ENCODE assay signal across 1 cellular context in the genomic region with DNA sequence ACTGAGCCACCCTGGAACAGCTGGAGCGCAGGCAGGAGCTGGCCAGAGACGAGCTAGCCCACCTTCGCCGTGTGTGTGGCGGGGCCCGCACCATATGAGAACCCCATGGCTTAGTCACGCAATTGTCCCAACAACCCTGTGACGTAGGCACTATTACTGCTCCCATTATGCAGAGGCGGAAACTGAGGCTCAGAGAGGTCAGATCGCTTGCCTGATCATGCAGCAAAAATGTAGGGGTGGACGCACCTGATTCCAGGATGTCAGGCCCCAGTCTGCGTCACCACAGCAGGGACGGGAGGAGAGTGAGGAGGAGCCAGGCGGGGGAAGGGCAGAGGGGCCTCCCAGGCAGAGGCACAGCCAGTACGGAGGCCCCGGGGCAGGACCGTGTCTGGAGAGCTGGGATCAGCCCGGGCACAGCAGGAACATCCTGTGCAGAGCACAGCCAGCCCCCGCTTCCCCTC.
TF ChIP-seq lines count a peak whose summit lies in the region.

No MANE protein-coding gene starts in this region.

TF ChIP-seq in GM12878, 131 proteins besides CTCF, POLR2A, EP300 and RAD21:
- TF ChIP-seq, protein P1, sequence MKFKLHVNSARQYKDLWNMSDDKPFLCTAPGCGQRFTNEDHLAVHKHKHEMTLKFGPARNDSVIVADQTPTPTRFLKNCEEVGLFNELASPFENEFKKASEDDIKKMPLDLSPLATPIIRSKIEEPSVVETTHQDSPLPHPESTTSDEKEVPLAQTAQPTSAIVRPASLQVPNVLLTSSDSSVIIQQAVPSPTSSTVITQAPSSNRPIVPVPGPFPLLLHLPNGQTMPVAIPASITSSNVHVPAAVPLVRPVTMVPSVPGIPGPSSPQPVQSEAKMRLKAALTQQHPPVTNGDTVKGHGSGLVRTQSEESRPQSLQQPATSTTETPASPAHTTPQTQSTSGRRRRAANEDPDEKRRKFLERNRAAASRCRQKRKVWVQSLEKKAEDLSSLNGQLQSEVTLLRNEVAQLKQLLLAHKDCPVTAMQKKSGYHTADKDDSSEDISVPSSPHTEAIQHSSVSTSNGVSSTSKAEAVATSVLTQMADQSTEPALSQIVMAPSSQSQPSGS (IDR thresholded peaks at IDR 0.05; ENCODE audit: low read length), result no peak
- TF ChIP-seq, protein P2, sequence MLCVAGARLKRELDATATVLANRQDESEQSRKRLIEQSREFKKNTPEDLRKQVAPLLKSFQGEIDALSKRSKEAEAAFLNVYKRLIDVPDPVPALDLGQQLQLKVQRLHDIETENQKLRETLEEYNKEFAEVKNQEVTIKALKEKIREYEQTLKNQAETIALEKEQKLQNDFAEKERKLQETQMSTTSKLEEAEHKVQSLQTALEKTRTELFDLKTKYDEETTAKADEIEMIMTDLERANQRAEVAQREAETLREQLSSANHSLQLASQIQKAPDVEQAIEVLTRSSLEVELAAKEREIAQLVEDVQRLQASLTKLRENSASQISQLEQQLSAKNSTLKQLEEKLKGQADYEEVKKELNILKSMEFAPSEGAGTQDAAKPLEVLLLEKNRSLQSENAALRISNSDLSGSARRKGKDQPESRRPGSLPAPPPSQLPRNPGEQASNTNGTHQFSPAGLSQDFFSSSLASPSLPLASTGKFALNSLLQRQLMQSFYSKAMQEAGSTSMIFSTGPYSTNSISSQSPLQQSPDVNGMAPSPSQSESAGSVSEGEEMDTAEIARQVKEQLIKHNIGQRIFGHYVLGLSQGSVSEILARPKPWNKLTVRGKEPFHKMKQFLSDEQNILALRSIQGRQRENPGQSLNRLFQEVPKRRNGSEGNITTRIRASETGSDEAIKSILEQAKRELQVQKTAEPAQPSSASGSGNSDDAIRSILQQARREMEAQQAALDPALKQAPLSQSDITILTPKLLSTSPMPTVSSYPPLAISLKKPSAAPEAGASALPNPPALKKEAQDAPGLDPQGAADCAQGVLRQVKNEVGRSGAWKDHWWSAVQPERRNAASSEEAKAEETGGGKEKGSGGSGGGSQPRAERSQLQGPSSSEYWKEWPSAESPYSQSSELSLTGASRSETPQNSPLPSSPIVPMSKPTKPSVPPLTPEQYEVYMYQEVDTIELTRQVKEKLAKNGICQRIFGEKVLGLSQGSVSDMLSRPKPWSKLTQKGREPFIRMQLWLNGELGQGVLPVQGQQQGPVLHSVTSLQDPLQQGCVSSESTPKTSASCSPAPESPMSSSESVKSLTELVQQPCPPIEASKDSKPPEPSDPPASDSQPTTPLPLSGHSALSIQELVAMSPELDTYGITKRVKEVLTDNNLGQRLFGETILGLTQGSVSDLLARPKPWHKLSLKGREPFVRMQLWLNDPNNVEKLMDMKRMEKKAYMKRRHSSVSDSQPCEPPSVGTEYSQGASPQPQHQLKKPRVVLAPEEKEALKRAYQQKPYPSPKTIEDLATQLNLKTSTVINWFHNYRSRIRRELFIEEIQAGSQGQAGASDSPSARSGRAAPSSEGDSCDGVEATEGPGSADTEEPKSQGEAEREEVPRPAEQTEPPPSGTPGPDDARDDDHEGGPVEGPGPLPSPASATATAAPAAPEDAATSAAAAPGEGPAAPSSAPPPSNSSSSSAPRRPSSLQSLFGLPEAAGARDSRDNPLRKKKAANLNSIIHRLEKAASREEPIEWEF (IDR thresholded peaks at IDR 0.05; ENCODE audit: insufficient replicate concordance, low read depth, low read length), result no peak
- TF ChIP-seq NFYA (IDR thresholded peaks at IDR 0.05; ENCODE audit: borderline replicate concordance, low read depth, low read length) (no peak), JUND (IDR thresholded peaks at IDR 0.05; ENCODE audit: low read depth, low read length) (no peak), ZBED1 (IDR thresholded peaks at IDR 0.05; ENCODE audit: borderline replicate concordance) (no peak), EZH2 (IDR thresholded peaks at IDR 0.05; ENCODE audit: borderline replicate concordance, control insufficient read depth, low read depth, low read length) (no peak), CHD4 (IDR thresholded peaks at IDR 0.05) (no peak), ESRRA (IDR thresholded peaks at IDR 0.05; ENCODE audit: low read length) (no peak), CHD1 (IDR thresholded peaks at IDR 0.05; ENCODE audit: low read depth, low read length) (no peak), TBL1XR1 (IDR thresholded peaks at IDR 0.05; ENCODE audit: low read depth, low read length) (no peak), MYC (IDR thresholded peaks at IDR 0.05; ENCODE audit: insufficient read depth, insufficient read length, insufficient replicate concordance, low read length, severe bottlenecking) (no peak), ZSCAN29 (IDR thresholded peaks at IDR 0.05) (no peak)
- TF ChIP-seq, protein P3, sequence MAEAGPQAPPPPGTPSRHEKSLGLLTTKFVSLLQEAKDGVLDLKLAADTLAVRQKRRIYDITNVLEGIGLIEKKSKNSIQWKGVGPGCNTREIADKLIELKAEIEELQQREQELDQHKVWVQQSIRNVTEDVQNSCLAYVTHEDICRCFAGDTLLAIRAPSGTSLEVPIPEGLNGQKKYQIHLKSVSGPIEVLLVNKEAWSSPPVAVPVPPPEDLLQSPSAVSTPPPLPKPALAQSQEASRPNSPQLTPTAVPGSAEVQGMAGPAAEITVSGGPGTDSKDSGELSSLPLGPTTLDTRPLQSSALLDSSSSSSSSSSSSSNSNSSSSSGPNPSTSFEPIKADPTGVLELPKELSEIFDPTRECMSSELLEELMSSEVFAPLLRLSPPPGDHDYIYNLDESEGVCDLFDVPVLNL (IDR thresholded peaks at IDR 0.05; ENCODE audit: low read depth, low read length), result no peak
- TF ChIP-seq, protein P4, sequence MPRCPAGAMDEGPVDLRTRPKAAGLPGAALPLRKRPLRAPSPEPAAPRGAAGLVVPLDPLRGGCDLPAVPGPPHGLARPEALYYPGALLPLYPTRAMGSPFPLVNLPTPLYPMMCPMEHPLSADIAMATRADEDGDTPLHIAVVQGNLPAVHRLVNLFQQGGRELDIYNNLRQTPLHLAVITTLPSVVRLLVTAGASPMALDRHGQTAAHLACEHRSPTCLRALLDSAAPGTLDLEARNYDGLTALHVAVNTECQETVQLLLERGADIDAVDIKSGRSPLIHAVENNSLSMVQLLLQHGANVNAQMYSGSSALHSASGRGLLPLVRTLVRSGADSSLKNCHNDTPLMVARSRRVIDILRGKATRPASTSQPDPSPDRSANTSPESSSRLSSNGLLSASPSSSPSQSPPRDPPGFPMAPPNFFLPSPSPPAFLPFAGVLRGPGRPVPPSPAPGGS (IDR thresholded peaks at IDR 0.05; ENCODE audit: borderline replicate concordance, insufficient read depth, low read depth, low read length, poor library complexity, severe bottlenecking), result no peak
